8 cellular contexts compared by ENCODE assay signal in the genomic region with DNA sequence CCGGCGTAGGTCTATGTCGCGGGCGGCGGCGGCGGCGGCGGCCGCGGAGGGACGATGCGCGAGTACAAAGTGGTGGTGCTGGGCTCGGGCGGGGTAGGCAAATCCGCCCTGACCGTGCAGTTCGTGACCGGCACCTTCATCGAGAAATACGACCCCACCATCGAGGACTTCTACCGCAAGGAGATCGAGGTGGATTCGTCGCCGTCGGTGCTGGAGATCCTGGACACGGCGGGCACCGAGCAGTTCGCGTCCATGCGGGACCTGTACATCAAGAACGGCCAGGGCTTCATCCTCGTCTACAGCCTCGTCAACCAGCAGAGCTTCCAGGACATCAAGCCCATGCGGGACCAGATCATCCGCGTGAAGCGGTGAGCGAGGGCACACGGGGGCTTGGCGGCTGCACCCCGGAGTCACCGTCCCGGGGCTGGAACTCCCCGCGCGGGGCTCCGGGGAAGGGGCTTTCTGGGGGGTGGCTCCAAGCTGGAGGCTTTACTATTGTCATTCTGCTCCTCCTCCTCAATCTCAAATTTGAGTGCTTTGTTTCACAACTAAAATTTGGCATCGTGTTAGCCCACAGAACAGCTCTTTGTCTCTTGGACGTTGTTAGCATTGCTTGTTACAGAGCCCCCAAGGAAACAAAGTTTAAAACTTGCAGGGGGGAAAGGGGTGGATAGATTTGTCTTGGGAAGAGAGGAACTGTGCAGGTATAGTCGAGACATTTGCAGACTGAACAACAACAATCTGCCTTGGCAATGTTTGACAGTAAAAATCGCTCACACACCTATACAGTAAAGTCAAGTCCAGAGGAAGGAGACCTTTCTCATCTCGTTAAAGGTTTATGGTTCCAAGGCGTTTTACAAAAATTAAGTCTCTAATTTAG. TPM values are rescaled to one million over a fixed set of nuclear protein-coding genes. Genes with fewer than 3 reads are reported as not detected.
DNase-seq lines count a peak whose midpoint lies in the region; ATAC-seq and TF ChIP-seq lines count a peak whose summit lies in the region.

No MANE protein-coding gene starts in this region.

- H3K9me3 ChIP-seq in gastrocnemius medialis = no peaks in the 10 kb centered on the region

- peak; percentile 2 for ATAC-seq in HG03103 (IDR thresholded peaks at IDR 0.05; ENCODE audit: low read depth, unreplicated experiment)
- peak; percentile 4 to 5 for ATAC-seq in gastrocnemius medialis
- no peak for ATAC-seq in HG02884 (IDR thresholded peaks at IDR 0.05; ENCODE audit: unreplicated experiment)

- H3K36me3 ChIP-seq in gastrocnemius medialis = no peaks in the 10 kb centered on the region

- TF ChIP-seq POLR2A in gastrocnemius medialis (IDR thresholded peaks at IDR 0.05) = no peak

- in situ Hi-C loops in SK-MEL-5 (cut with HindIII; ENCODE audit: low pct_unique_long_range_greater_than_20kb, low sequenced_read_pairs) (no loop called here), gastrocnemius medialis (cut with MboI; ENCODE audit: low sequenced_read_pairs in 4 of 4) (no loop called here)

- peaks cover 35 to 55% of the 10 kb centered on the region in 2 donors for H3K4me1 ChIP-seq in gastrocnemius medialis

- H3K4me3 ChIP-seq in gastrocnemius medialis = peak overlapping the region; percentile 62 to 99 (median 76)

- no peaks in the 10 kb centered on the region for H3K27me3 ChIP-seq in gastrocnemius medialis

- intact Hi-C loops in gastrocnemius medialis (cut with DNase I; ENCODE audit: low total_unique reads) = loop anchor here (2.0 to 10.0 kb wide), 5 partner anchors 180 to 1757 kb away; a partner anchor contains a TSS

- peak overlapping the region; percentile 82 to 100 (median 85) for H3K27ac ChIP-seq in gastrocnemius medialis

- no peak for TF ChIP-seq CTCF in gastrocnemius medialis (IDR thresholded peaks at IDR 0.05 in 4 of 5, conservative IDR thresholded peaks at IDR 0.05 in 1 of 5)

- DNase-seq in DMS 273 (lab: John Stamatoyannopoulos, UW; ENCODE audit: unreplicated experiment) = peak; percentile 70
- DNase-seq in DMS 273 treated with DMSO at 0.1 percent for 48 hours (lab: John Stamatoyannopoulos, UW) = no peak
- peak; percentile 21 for DNase-seq in SK-MEL-5 (ENCODE audit: low read depth, low spot score)
- peak; percentile 13 for DNase-seq in amniotic epithelial cell (ENCODE audit: low read depth)
- peak in 37 of 51 donors; percentile 11 to 71 (median 35) for DNase-seq in hypothalamus (lab: John Stamatoyannopoulos, UW)
- peak; percentile 14 to 34 for DNase-seq in gastrocnemius medialis

RNA-seq across cellular contexts. Expression of a gene that starts 0.7 kb away (rescaled TPM):
- total RNA-seq in SK-MEL-5 (2014; rRNA removed; shearing (Covaris generic)) = 28.3 and 28.4 TPM in 2 replicates
- 11.5 and 15.1 TPM in 2 replicates for polyA plus RNA-seq in SK-MEL-5 (2015; cell fraction: cytosol; rRNA removed)
- 12.5 and 13.6 TPM in 2 replicates for polyA plus RNA-seq in SK-MEL-5 (2015; cell fraction: nucleus; rRNA removed)
- total RNA-seq in gastrocnemius medialis = 10 to 100 TPM in 3 of 4 donors, 1 to 10 TPM in 1; 10.0 to 18.3 (median 15.5) TPM
